Comparison of ENCODE assay signal across 14 cellular contexts in the genomic region with DNA sequence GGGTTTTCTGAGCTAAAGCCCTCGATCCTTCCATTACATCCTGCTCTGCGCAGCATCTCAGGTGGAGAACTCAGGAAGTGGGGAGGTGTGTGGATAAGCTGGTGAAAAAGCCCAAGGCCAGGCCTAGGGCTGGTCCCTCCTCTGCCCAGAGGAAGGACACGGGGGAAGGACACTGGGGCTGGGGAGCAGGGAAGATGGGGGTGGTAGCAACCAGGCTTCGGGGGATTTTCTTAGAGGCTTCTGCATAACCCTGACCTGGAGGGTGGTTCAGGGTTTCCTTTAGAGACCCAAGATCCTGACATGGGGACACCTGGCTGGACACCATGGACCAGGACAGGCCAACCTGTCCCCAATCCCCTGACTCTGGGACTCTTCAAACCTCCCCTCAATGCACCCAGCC. TPM values are rescaled to one million over a fixed set of nuclear protein-coding genes. Genes with fewer than 3 reads are reported as not detected.
DNase-seq lines count a peak whose midpoint lies in the region; ATAC-seq and TF ChIP-seq lines count a peak whose summit lies in the region.
"Had no signal": no experiment of that assay in that cellular context is flagged by ENCODE, and none has a peak within 500 bp of the region (broad histone marks: within the 10 kb centered on the region; RNA-seq: fewer than 3 reads in every experiment).

No MANE protein-coding gene starts in this region.

- H3K27ac Mint-ChIP-seq in activated naive CD8-positive, alpha-beta T cell = peak overlapping the region; percentile 22
- H3K27ac Mint-ChIP-seq in activated naive CD8-positive, alpha-beta T cell treated with anti-CD3 and anti-CD28 coated beads, Interleukin-2, amount 50 U/mL, for 24 hours = no peak overlapping the region
- peak overlapping the region; percentile 31 for H3K27ac Mint-ChIP-seq in activated CD4-positive, alpha-beta memory T cell treated with anti-CD3 and anti-CD28 coated beads, Interleukin-2, amount 10 ng/mL, durations not matched to agents 7 days and 5 days
- H3K27ac Mint-ChIP-seq in type B pancreatic cell = no peak overlapping the region

- no peaks in the 10 kb centered on the region for H3K9me3 Mint-ChIP-seq in activated naive CD8-positive, alpha-beta T cell (ENCODE audit: low read depth)
- H3K9me3 Mint-ChIP-seq in activated naive CD8-positive, alpha-beta T cell treated with anti-CD3 and anti-CD28 coated beads, Interleukin-2, amount 50 U/mL, for 24 hours = no peaks in the 10 kb centered on the region
- no peaks in the 10 kb centered on the region for H3K9me3 Mint-ChIP-seq in activated CD4-positive, alpha-beta memory T cell treated with anti-CD3 and anti-CD28 coated beads, Interleukin-2, amount 10 ng/mL, durations not matched to agents 7 days and 5 days
- no peaks in the 10 kb centered on the region for H3K9me3 Mint-ChIP-seq in type B pancreatic cell

- H3K36me3 Mint-ChIP-seq in activated naive CD8-positive, alpha-beta T cell = peaks cover 3% of the 10 kb centered on the region
- no peaks in the 10 kb centered on the region for H3K36me3 Mint-ChIP-seq in activated naive CD8-positive, alpha-beta T cell treated with anti-CD3 and anti-CD28 coated beads, Interleukin-2, amount 50 U/mL, for 24 hours (ENCODE audit: low read depth)
- H3K36me3 Mint-ChIP-seq in activated CD4-positive, alpha-beta memory T cell treated with anti-CD3 and anti-CD28 coated beads, Interleukin-2, amount 10 ng/mL, durations not matched to agents 7 days and 5 days (ENCODE audit: low read depth) = no peaks in the 10 kb centered on the region
- H3K36me3 Mint-ChIP-seq in type B pancreatic cell = no peaks in the 10 kb centered on the region

- CTCF ChIA-PET in activated CD4-positive, alpha-beta memory T cell treated with anti-CD3 and anti-CD28 coated beads, Interleukin-2, amount 10 ng/mL, durations not matched to agents 7 days and 5 days (lab: Charles Lee) = interaction anchor here (2.6 to 2.7 kb wide), 2 partner anchors 21 to 38 kb away, joined by 12 to 18 read pairs; a partner anchor contains a TSS

- TF ChIP-seq CTCF in type B pancreatic cell (conservative IDR thresholded peaks at IDR 0.05) (no peak), GM10266 (IDR thresholded peaks at IDR 0.05; ENCODE audit: control insufficient read depth, insufficient read depth, low read depth, missing control alignments) (no peak)

- no peak for DNase-seq in activated naive CD8-positive, alpha-beta T cell treated with anti-CD3 and anti-CD28 coated beads, Interleukin-2, amount 50 U/mL, for 24 hours
- peak; percentile 15 for DNase-seq in activated CD4-positive, alpha-beta memory T cell treated with anti-CD3 and anti-CD28 coated beads, Interleukin-2, amount 10 ng/mL, durations not matched to agents 7 days and 5 days
- DNase-seq in left lobe of liver (ENCODE audit: low spot score) (peak; percentile 11), type B pancreatic cell (ENCODE audit: extremely low spot score, unreplicated experiment) (peak; percentile 60), GM10266 (ENCODE audit: extremely low spot score) (no peak)
- DNase-seq: NCI-H1105 treated with DMSO at 0.1 percent for 48 hours had no signal

- POLR2A ChIA-PET in activated CD4-positive, alpha-beta memory T cell treated with anti-CD3 and anti-CD28 coated beads, Interleukin-2, amount 10 ng/mL, durations not matched to agents 7 days and 5 days (lab: Charles Lee) = interaction anchor here (1.0 to 4.9 kb wide), 4 partner anchors 10 to 39 kb away, joined by 3 to 26 read pairs (median 12); no protein-coding TSS in a partner anchor

- H3K27me3 Mint-ChIP-seq in activated naive CD8-positive, alpha-beta T cell = no peaks in the 10 kb centered on the region
- no peaks in the 10 kb centered on the region for H3K27me3 Mint-ChIP-seq in activated naive CD8-positive, alpha-beta T cell treated with anti-CD3 and anti-CD28 coated beads, Interleukin-2, amount 50 U/mL, for 24 hours
- H3K27me3 Mint-ChIP-seq in activated CD4-positive, alpha-beta memory T cell treated with anti-CD3 and anti-CD28 coated beads, Interleukin-2, amount 10 ng/mL, durations not matched to agents 7 days and 5 days = no peaks in the 10 kb centered on the region
- no peaks in the 10 kb centered on the region for H3K27me3 Mint-ChIP-seq in type B pancreatic cell

- H3K4me3 Mint-ChIP-seq in activated naive CD8-positive, alpha-beta T cell = no peak overlapping the region
- H3K4me3 Mint-ChIP-seq in activated naive CD8-positive, alpha-beta T cell treated with anti-CD3 and anti-CD28 coated beads, Interleukin-2, amount 50 U/mL, for 24 hours = no peak overlapping the region
- no peak overlapping the region for H3K4me3 Mint-ChIP-seq in activated CD4-positive, alpha-beta memory T cell treated with anti-CD3 and anti-CD28 coated beads, Interleukin-2, amount 10 ng/mL, durations not matched to agents 7 days and 5 days
- H3K4me3 Mint-ChIP-seq in type B pancreatic cell = no peak overlapping the region

- no peak for ATAC-seq in activated naive CD8-positive, alpha-beta T cell treated with anti-CD3 and anti-CD28 coated beads, Interleukin-2, amount 50 U/mL, for 24 hours
- no peak for ATAC-seq in left lobe of liver
- ATAC-seq in HG02642 (IDR thresholded peaks at IDR 0.05; ENCODE audit: poor library complexity, unreplicated experiment) = no peak
- ATAC-seq in HG03432 (IDR thresholded peaks at IDR 0.05; ENCODE audit: unreplicated experiment) = no peak
- ATAC-seq: K562 had no signal

- peaks cover 80% of the 10 kb centered on the region for H3K4me1 Mint-ChIP-seq in activated naive CD8-positive, alpha-beta T cell (ENCODE audit: low read depth)
- H3K4me1 Mint-ChIP-seq in activated naive CD8-positive, alpha-beta T cell treated with anti-CD3 and anti-CD28 coated beads, Interleukin-2, amount 50 U/mL, for 24 hours = peaks cover 68% of the 10 kb centered on the region
- H3K4me1 Mint-ChIP-seq in activated CD4-positive, alpha-beta memory T cell treated with anti-CD3 and anti-CD28 coated beads, Interleukin-2, amount 10 ng/mL, durations not matched to agents 7 days and 5 days = peaks cover 60% of the 10 kb centered on the region
- H3K4me1 Mint-ChIP-seq in type B pancreatic cell (ENCODE audit: unreplicated experiment) = peaks cover 10% of the 10 kb centered on the region

RNA-seq across cellular contexts. Expression of a gene that starts 37.9 kb away (rescaled TPM):
- total RNA-seq in activated CD4-positive, alpha-beta memory T cell treated with anti-CD3 and anti-CD28 coated beads, Interleukin-2, amount 10 ng/mL, durations not matched to agents 7 days and 5 days = not detected
- total RNA-seq in left lobe of liver = not detected
- total RNA-seq in type B pancreatic cell (ENCODE audit: low replicate concordance) = not detected in 2 replicates
- total RNA-seq: cardiac muscle cell; K562; myocyte; subcutaneous adipose tissue; T-helper 1 cell treated with Interleukin-12 subunit alpha and Interleukin-12 subunit beta and Interleukin-4 antibody, amounts not matched to agents 30 ng/mL and 1 ng/mL, for 36 hours had no signal

RNA-seq across cellular contexts. Expression of a gene that starts 41.1 kb away (rescaled TPM):
- total RNA-seq in activated CD4-positive, alpha-beta memory T cell treated with anti-CD3 and anti-CD28 coated beads, Interleukin-2, amount 10 ng/mL, durations not matched to agents 7 days and 5 days = not detected
- total RNA-seq in left lobe of liver (0.18 TPM), type B pancreatic cell (ENCODE audit: low replicate concordance) (0.22 TPM in 1 of 2 replicates, not detected in the other)
- total RNA-seq: cardiac muscle cell; K562; myocyte; subcutaneous adipose tissue; T-helper 1 cell treated with Interleukin-12 subunit alpha and Interleukin-12 subunit beta and Interleukin-4 antibody, amounts not matched to agents 30 ng/mL and 1 ng/mL, for 36 hours had no signal

Comparison
In these comparisons a context has a peak if more than half of its experiments do, and no peak if none do; other contexts are left out.
1. H3K27ac Mint-ChIP-seq: peak in activated naive CD8-positive, alpha-beta T cell (single experiment) and activated CD4-positive, alpha-beta memory T cell treated with anti-CD3 and anti-CD28 coated beads, Interleukin-2, amount 10 ng/mL, durations not matched to agents 7 days and 5 days (single experiment); none in activated naive CD8-positive, alpha-beta T cell treated with anti-CD3 and anti-CD28 coated beads, Interleukin-2, amount 50 U/mL, for 24 hours (single experiment) and type B pancreatic cell (single experiment).
2. DNase-seq: peak in activated CD4-positive, alpha-beta memory T cell treated with anti-CD3 and anti-CD28 coated beads, Interleukin-2, amount 10 ng/mL, durations not matched to agents 7 days and 5 days (single experiment), left lobe of liver (single experiment) and type B pancreatic cell (single experiment); none in activated naive CD8-positive, alpha-beta T cell treated with anti-CD3 and anti-CD28 coated beads, Interleukin-2, amount 50 U/mL, for 24 hours (single experiment) and GM10266 (single experiment).